1 cellular context compared by ENCODE assay signal in the genomic region with DNA sequence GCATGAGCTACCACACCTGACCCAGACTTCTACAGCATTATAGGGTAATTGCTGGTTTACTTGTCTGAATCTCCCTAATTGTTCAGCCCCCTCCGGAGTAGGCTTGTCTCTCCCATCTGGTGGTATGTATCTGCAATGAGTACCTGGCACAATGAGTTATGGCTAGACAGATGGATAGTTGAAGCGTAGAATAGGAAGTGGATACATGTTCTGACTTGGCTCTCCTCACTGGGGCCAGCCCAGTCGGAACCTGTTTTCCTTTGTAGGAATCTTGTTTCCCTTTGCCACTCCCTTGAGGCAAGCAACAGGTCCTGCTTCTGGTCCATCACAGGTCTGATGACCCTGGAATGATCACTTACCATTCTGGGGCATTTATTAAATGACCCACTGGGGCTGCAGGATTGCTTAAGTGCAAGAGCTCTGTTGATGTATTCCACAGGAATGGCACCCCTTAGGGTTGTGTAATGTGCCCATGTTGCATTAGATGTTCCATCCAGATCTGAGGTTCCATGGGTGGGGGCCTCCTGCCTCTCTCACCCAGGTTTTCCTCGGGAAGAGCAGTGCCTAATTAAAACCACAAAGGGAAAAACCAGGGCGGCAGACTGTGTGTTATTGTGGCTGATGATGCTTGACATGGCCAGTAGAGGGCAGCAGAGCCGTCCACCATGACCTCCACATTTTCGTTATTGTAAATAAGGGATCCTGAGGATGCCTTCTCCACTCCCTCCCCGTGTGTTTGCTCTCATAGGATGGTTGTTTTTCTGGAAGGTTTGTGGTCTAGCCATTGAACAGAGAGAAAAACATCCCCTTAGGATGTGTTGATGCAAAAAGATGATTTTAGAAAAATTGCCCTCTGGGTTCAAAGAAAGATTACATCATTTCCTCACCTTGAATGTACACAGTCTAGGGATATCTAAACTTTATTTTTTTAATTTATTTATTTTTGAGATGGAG.
TF ChIP-seq lines count a peak whose summit lies in the region.

No MANE protein-coding gene starts in this region.

TF ChIP-seq in HepG2, 621 proteins besides CTCF, POLR2A, EP300 and RAD21 (continued from another document and continues in another):
- no peak for TF ChIP-seq HNF1A (IDR thresholded peaks at IDR 0.05; ENCODE audit: low read depth)
- no peak for TF ChIP-seq HNF1A (CRISPR knock-in tag; IDR thresholded peaks at IDR 0.05; ENCODE audit: borderline replicate concordance)
- TF ChIP-seq ZNF335 (CRISPR knock-in tag; IDR thresholded peaks at IDR 0.05) = no peak
- peak; percentile 35; the same call in 1 of the 2 replicates for TF ChIP-seq ERF (CRISPR knock-in tag; IDR thresholded peaks at IDR 0.05)
- TF ChIP-seq PHF5A (CRISPR knock-in tag; IDR thresholded peaks at IDR 0.05; ENCODE audit: low read depth, unreplicated experiment) = no peak
- TF ChIP-seq ZSCAN9 (CRISPR knock-in tag; IDR thresholded peaks at IDR 0.05; ENCODE audit: borderline replicate concordance) = no peak
- TF ChIP-seq, protein P1, sequence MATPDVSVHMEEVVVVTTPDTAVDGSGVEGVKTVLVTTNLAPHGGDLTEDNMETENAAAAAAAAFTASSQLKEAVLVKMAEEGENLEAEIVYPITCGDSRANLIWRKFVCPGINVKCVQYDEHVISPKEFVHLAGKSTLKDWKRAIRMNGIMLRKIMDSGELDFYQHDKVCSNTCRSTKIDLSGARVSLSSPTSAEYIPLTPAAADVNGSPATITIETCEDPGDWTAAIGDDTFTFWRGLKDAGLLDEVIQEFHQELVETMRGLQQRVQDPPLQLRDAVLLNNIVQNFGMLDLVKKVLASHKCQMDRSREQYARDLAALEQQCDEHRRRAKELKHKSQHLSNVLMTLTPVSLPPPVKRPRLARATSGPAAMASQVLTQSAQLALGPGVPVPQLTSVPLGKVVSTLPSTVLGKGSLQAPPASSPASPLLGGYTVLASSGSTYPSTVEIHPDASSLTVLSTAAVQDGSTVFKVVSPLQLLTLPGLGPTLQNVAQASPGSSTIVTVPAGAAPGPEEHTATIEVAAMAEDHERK (CRISPR knock-in tag; IDR thresholded peaks at IDR 0.05; ENCODE audit: low read depth) = no peak
- TF ChIP-seq SMAD3 (CRISPR knock-in tag; IDR thresholded peaks at IDR 0.05) = no peak
- TF ChIP-seq ZNF282 (IDR thresholded peaks at IDR 0.05; ENCODE audit: partially characterized antibody) = no peak
- TF ChIP-seq, protein P2, sequence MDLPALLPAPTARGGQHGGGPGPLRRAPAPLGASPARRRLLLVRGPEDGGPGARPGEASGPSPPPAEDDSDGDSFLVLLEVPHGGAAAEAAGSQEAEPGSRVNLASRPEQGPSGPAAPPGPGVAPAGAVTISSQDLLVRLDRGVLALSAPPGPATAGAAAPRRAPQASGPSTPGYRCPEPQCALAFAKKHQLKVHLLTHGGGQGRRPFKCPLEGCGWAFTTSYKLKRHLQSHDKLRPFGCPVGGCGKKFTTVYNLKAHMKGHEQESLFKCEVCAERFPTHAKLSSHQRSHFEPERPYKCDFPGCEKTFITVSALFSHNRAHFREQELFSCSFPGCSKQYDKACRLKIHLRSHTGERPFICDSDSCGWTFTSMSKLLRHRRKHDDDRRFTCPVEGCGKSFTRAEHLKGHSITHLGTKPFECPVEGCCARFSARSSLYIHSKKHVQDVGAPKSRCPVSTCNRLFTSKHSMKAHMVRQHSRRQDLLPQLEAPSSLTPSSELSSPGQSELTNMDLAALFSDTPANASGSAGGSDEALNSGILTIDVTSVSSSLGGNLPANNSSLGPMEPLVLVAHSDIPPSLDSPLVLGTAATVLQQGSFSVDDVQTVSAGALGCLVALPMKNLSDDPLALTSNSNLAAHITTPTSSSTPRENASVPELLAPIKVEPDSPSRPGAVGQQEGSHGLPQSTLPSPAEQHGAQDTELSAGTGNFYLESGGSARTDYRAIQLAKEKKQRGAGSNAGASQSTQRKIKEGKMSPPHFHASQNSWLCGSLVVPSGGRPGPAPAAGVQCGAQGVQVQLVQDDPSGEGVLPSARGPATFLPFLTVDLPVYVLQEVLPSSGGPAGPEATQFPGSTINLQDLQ (CRISPR knock-in tag; IDR thresholded peaks at IDR 0.05) = no peak
- no peak for TF ChIP-seq MXD1 (CRISPR knock-in tag; IDR thresholded peaks at IDR 0.05)
- no peak for TF ChIP-seq ZNF878 (CRISPR knock-in tag; IDR thresholded peaks at IDR 0.05)
- no peak for TF ChIP-seq MYNN (CRISPR knock-in tag; IDR thresholded peaks at IDR 0.05; ENCODE audit: low read depth)
- TF ChIP-seq ZNF234 (CRISPR knock-in tag; conservative IDR thresholded peaks at IDR 0.05) = no peak
- no peak for TF ChIP-seq RFX3 (CRISPR knock-in tag; IDR thresholded peaks at IDR 0.05)
- TF ChIP-seq CBX2 (IDR thresholded peaks at IDR 0.05; ENCODE audit: low read depth, low read length) = no peak
- TF ChIP-seq CBX2 (CRISPR knock-in tag; IDR thresholded peaks at IDR 0.05; ENCODE audit: low read depth) = no peak
- TF ChIP-seq NRL (CRISPR knock-in tag; IDR thresholded peaks at IDR 0.05; ENCODE audit: borderline replicate concordance) = no peak
- TF ChIP-seq CEBPB (IDR thresholded peaks at IDR 0.05; ENCODE audit: borderline replicate concordance, low read depth, low read length) = no peak
- TF ChIP-seq HNRNPLL (IDR thresholded peaks at IDR 0.05; ENCODE audit: low read depth, low read length, poor library complexity, severe bottlenecking) = no peak
- TF ChIP-seq HMGXB3 (CRISPR knock-in tag; IDR thresholded peaks at IDR 0.05; ENCODE audit: borderline replicate concordance) = no peak
- TF ChIP-seq HNF1B (CRISPR knock-in tag; IDR thresholded peaks at IDR 0.05) = no peak
- no peak for TF ChIP-seq DMAP1 (CRISPR knock-in tag; IDR thresholded peaks at IDR 0.05)
- TF ChIP-seq ZNF883 (CRISPR knock-in tag; IDR thresholded peaks at IDR 0.05; ENCODE audit: not compliant biosample characterization) = no peak
- TF ChIP-seq RXRB (CRISPR knock-in tag; IDR thresholded peaks at IDR 0.05; ENCODE audit: borderline replicate concordance) = peak; percentile 19; the same call in 1 of the 2 replicates
- TF ChIP-seq ZHX1 (CRISPR knock-in tag; IDR thresholded peaks at IDR 0.05; ENCODE audit: low read depth) = no peak
- no peak for TF ChIP-seq ZNF83 (CRISPR knock-in tag; IDR thresholded peaks at IDR 0.05; ENCODE audit: borderline replicate concordance)
- TF ChIP-seq RBM39 (IDR thresholded peaks at IDR 0.05; ENCODE audit: low read depth, low read length, poor library complexity, severe bottlenecking) = no peak
- TF ChIP-seq GATAD2A (CRISPR knock-in tag; IDR thresholded peaks at IDR 0.05) = peak; percentile 40; the same call in 1 of the 2 replicates
- TF ChIP-seq, protein P3, sequence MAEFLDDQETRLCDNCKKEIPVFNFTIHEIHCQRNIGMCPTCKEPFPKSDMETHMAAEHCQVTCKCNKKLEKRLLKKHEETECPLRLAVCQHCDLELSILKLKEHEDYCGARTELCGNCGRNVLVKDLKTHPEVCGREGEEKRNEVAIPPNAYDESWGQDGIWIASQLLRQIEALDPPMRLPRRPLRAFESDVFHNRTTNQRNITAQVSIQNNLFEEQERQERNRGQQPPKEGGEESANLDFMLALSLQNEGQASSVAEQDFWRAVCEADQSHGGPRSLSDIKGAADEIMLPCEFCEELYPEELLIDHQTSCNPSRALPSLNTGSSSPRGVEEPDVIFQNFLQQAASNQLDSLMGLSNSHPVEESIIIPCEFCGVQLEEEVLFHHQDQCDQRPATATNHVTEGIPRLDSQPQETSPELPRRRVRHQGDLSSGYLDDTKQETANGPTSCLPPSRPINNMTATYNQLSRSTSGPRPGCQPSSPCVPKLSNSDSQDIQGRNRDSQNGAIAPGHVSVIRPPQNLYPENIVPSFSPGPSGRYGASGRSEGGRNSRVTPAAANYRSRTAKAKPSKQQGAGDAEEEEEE (CRISPR knock-in tag; IDR thresholded peaks at IDR 0.05; ENCODE audit: borderline replicate concordance) = no peak
- no peak for TF ChIP-seq ZNF317 (CRISPR knock-in tag; IDR thresholded peaks at IDR 0.05)
- TF ChIP-seq JUN (CRISPR knock-in tag; IDR thresholded peaks at IDR 0.05) = no peak
- no peak for TF ChIP-seq TBP (CRISPR knock-in tag; IDR thresholded peaks at IDR 0.05)
- no peak for TF ChIP-seq GATA4 (IDR thresholded peaks at IDR 0.05; ENCODE audit: borderline replicate concordance, low read depth)
- TF ChIP-seq XRCC5 (optimal IDR thresholded peaks at IDR 0.05; ENCODE audit: low read length) = peak; percentile 69
